22 cellular contexts compared by ENCODE assay signal in the genomic region with DNA sequence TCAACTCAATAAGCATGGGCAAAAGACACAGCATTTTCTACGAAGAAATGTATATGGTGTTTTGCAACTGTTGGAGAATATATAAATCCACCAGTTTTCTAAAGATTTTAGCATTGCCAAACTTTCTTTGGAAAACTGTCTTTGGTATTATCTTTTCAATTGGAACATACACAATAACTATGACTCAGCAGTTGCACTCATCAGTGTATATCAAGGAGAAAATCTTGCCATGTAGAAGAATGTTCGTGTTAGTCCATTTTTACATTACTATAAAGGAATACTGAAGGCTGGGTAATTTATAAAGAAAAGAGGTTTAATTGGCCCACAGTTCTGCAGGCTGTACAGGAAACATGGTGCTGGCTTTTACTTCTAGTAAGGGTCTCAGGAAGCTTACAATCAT. TPM values are rescaled to one million over a fixed set of nuclear protein-coding genes. Genes with fewer than 3 reads are reported as not detected.
DNase-seq lines count a peak whose midpoint lies in the region; ATAC-seq, FAIRE-seq and TF ChIP-seq lines count a peak whose summit lies in the region.
"Had no signal": no experiment of that assay in that cellular context is flagged by ENCODE, and none has a peak within 500 bp of the region (broad histone marks: within the 10 kb centered on the region; RNA-seq: fewer than 3 reads in every experiment).

No MANE protein-coding gene starts in this region.

- H3K4me1 ChIP-seq in PC-3 (ENCODE audit: insufficient read depth, low read length), result peaks cover 33% of the 10 kb centered on the region
- H3K4me1 ChIP-seq in trophoblast cell (ENCODE audit: control insufficient read depth in 1 of 2, insufficient read depth in 2 of 2, low read length in 2 of 2), result no peaks in the 10 kb centered on the region
- H3K4me1 ChIP-seq: tibial nerve had no signal

- H3K4me2 ChIP-seq in PC-3 (ENCODE audit: low read length) (peak overlapping the region; percentile 4), trophoblast cell (ENCODE audit: low read length) (no peak overlapping the region)

- POLR2A ChIA-PET in PC-3 (lab: Charles Lee; ENCODE audit: unreplicated experiment), result no interaction called here

- no peaks in the 10 kb centered on the region for H4K20me1 ChIP-seq in PC-3 (ENCODE audit: low read length)

- H4K12ac ChIP-seq in trophoblast cell (ENCODE audit: low read depth, low read length), result no peak overlapping the region

- H4K91ac ChIP-seq in trophoblast cell (ENCODE audit: low read depth, low read length), result no peak overlapping the region

- H3K27me3 ChIP-seq in PC-3 (ENCODE audit: low read length) (no peaks in the 10 kb centered on the region), trophoblast cell (ENCODE audit: insufficient read depth, low read length) (no peaks in the 10 kb centered on the region)
- H3K27me3 ChIP-seq: esophagus muscularis mucosa, tibial nerve had no signal

- CTCF ChIA-PET in PC-3 (lab: Charles Lee), result no interaction called here

- ATAC-seq in PC-3, result no peak
- ATAC-seq: activated T-cell treated with anti-CD3 and anti-CD28 coated beads, Interleukin-2, amount 50 U/mL, for 72 hours; left cardiac atrium; stimulated activated memory B cell treated with anti-CD40 and anti-IgM and Interleukin-4, amounts not matched to agents 10 μg/mL and 1 μg/mL and 100 μg/mL, for 72 hours had no signal

- H3K9me3 ChIP-seq in PC-3 (ENCODE audit: low read length) (no peaks in the 10 kb centered on the region), trophoblast cell (ENCODE audit: insufficient read depth, low read depth, low read length) (no peaks in the 10 kb centered on the region)
- H3K9me3 ChIP-seq: esophagus muscularis mucosa, tibial nerve had no signal

- no peak overlapping the region for H2BK120ac ChIP-seq in trophoblast cell (ENCODE audit: insufficient read depth, low read length, poor library complexity)

- H3K27ac ChIP-seq in PC-3 (ENCODE audit: low read length) (no peak overlapping the region), trophoblast cell (ENCODE audit: low read depth, low read length) (no peak overlapping the region)
- H3K27ac ChIP-seq: esophagus muscularis mucosa, tibial nerve had no signal

- H2AK5ac ChIP-seq in trophoblast cell (ENCODE audit: low read length), result no peak overlapping the region

- no peak overlapping the region for H3K23ac ChIP-seq in trophoblast cell (ENCODE audit: low read length)

- TF ChIP-seq POLR2A in GM12892 (IDR thresholded peaks at IDR 0.05; ENCODE audit: low read depth, low read length), result no peak

- TF ChIP-seq CTCF in AG10803 (conservative IDR thresholded peaks at IDR 0.05; ENCODE audit: low read length), result no peak
- no peak for TF ChIP-seq CTCF in PC-3 (conservative IDR thresholded peaks at IDR 0.05; ENCODE audit: low read depth, low read length)
- TF ChIP-seq CTCF in choroid plexus epithelial cell (conservative IDR thresholded peaks at IDR 0.05; ENCODE audit: low read depth, low read length), result no peak

- WGBS in trophoblast cell (ENCODE audit: extremely low coverage, insufficient coverage, insufficient read length), result no CpG with 5 or more reads among the region's 2 CpGs

- DNase-seq in AG10803 (ENCODE audit: low read depth) (peak; percentile 15), PC-3 (peak; percentile 39), choroid plexus epithelial cell (ENCODE audit: low read depth) (peak; percentile 43), trophoblast cell (no peak), GM12892 (ENCODE audit: insufficient read length) (no peak), SKM-1 treated with dmso at 0.1 percent for 144 hours (lab: John Stamatoyannopoulos, UW; ENCODE audit: unreplicated experiment) (no peak), foreskin melanocyte (no peak), NCI-H1436 (lab: John Stamatoyannopoulos, UW) (no peak)
- DNase-seq: activated CD4-positive, CD25-positive, alpha-beta regulatory T cell; activated T-cell treated with anti-CD3 and anti-CD28 coated beads, Interleukin-2, amount 50 U/mL, for 72 hours; H9; hypothalamus; left cardiac atrium; NCI-H1092; NCI-H2107; NCI-H524 treated with DMSO at 0.1 percent for 48 hours; SIG-M5; stimulated activated CD4-positive, alpha-beta T cell treated with anti-CD3 and anti-CD28 coated beads, Interleukin-15, amount 100 ng/mL, for 24 hours; T-helper 2 cell had no signal

- peak overlapping the region; percentile 10 for H2BK12ac ChIP-seq in trophoblast cell (ENCODE audit: low read length)

- H3K9me2 ChIP-seq in PC-3 (replicated peaks; ENCODE audit: low read length), result no peaks in the 10 kb centered on the region

- no peaks in the 10 kb centered on the region for H3K36me3 ChIP-seq in PC-3 (ENCODE audit: low read depth, low read length)
- H3K36me3 ChIP-seq in trophoblast cell (ENCODE audit: control insufficient read depth in 1 of 2, insufficient read depth in 2 of 2, low read length in 2 of 2), result no peaks in the 10 kb centered on the region
- H3K36me3 ChIP-seq: esophagus muscularis mucosa, tibial nerve had no signal

- no peak overlapping the region for H3K4ac ChIP-seq in trophoblast cell (ENCODE audit: low read depth, low read length)

- H3K9ac ChIP-seq in PC-3 (ENCODE audit: low read length) (no peak overlapping the region), trophoblast cell (ENCODE audit: low read length) (no peak overlapping the region)

- H3F3A ChIP-seq in PC-3 (ENCODE audit: low read length, unreplicated experiment), result no peaks in the 10 kb centered on the region

- H2AFZ ChIP-seq in PC-3 (ENCODE audit: low read length) (no peak overlapping the region), trophoblast cell (ENCODE audit: insufficient read depth, low read length, poor library complexity) (no peak overlapping the region)

- intact Hi-C loops in PC-3 (cut with micrococcal nuclease), result loop anchor here (5.0 kb wide), 1 partner anchor 39 kb away; a partner anchor contains a TSS

- no peak overlapping the region for H4K8ac ChIP-seq in trophoblast cell (ENCODE audit: low read depth, low read length)

- no peak overlapping the region for H3K18ac ChIP-seq in trophoblast cell (ENCODE audit: low read length)

- no peaks in the 10 kb centered on the region for H3K79me2 ChIP-seq in PC-3 (ENCODE audit: low read length)
- no peaks in the 10 kb centered on the region for H3K79me2 ChIP-seq in trophoblast cell (ENCODE audit: control insufficient read depth, insufficient read depth, low read length, poor library complexity)

- no TSS peak for BruUV-seq in PC-3 (replicated peaks; lab: Mats Ljungman, UMichigan)

- no peak overlapping the region for H3K14ac ChIP-seq in trophoblast cell (ENCODE audit: low read length)

- peaks cover 2% of the 10 kb centered on the region for H3K79me1 ChIP-seq in trophoblast cell (ENCODE audit: low read length)

- H3K4me3 ChIP-seq in AG10803 (ENCODE audit: low read length), result no peak overlapping the region
- no peak overlapping the region for H3K4me3 ChIP-seq in PC-3 (ENCODE audit: low read length)
- no peak overlapping the region for H3K4me3 ChIP-seq in choroid plexus epithelial cell (ENCODE audit: low read depth, low read length)
- no peak overlapping the region for H3K4me3 ChIP-seq in trophoblast cell (ENCODE audit: low read depth, low read length)
- H3K4me3 ChIP-seq: esophagus muscularis mucosa, tibial nerve had no signal

- no peak overlapping the region for H2BK5ac ChIP-seq in trophoblast cell (ENCODE audit: low read depth, low read length, poor library complexity)

- FAIRE-seq in GM12892 (lab: Jason Lieb, UNC), result no peak

RNA-seq across cellular contexts. Expression of a gene that starts 41.1 kb away (rescaled TPM):
- 3.4 and 4.5 TPM in 2 replicates for total RNA-seq in PC-3 (2014; rRNA removed)
- polyA plus RNA-seq in trophoblast cell (2013), result 4.0 and 4.1 TPM in 2 replicates
- not detected for polyA plus RNA-seq in GM12892 (2012; ENCODE audit: missing spikeins)
- total RNA-seq: activated T-cell treated with anti-CD3 and anti-CD28 coated beads, Interleukin-2, amount 50 U/mL, for 72 hours had no signal

Comparison
In these comparisons a context has a peak if more than half of its experiments do, and no peak if none do; other contexts are left out.
1. DNase-seq: peak in AG10803 (single experiment), PC-3 (single experiment) and choroid plexus epithelial cell (single experiment); none in trophoblast cell (0 of 2), GM12892 (single experiment), SKM-1 treated with dmso at 0.1 percent for 144 hours (single experiment), foreskin melanocyte (single experiment) and NCI-H1436 (single experiment).